Comparison of ENCODE assay signal across 1 cellular context in genomic region chr5:40480392-40480791, GRCh38.
TF ChIP-seq lines count a peak whose summit lies in the region.

No MANE protein-coding gene starts in this region.

TF ChIP-seq in GM23338, 12 proteins besides CTCF, POLR2A, EP300 and RAD21 (continued from another document):
- no peak for TF ChIP-seq ETS1 (IDR thresholded peaks at IDR 0.05)
